14 cellular contexts compared by ENCODE assay signal in genomic region chr1:89911186-89911976, GRCh38.
DNase-seq lines count a peak whose midpoint lies in the region; ATAC-seq, FAIRE-seq and TF ChIP-seq lines count a peak whose summit lies in the region.
"Had no signal": no experiment of that assay in that cellular context is flagged by ENCODE, and none has a peak within 500 bp of the region (broad histone marks: within the 10 kb centered on the region; RNA-seq: fewer than 3 reads in every experiment).

No MANE protein-coding gene starts in this region.

- H3K9me3 Mint-ChIP-seq in brain (no peaks in the 10 kb centered on the region), mesothelial cell of epicardium (no peaks in the 10 kb centered on the region)
- H3K9me3 Mint-ChIP-seq: stimulated activated naive CD8-positive, alpha-beta T cell treated with anti-CD3 and anti-CD28 coated beads, Interleukin-15, Interleukin-2, amounts not matched to agents 100 ng/mL and 50 ng/mL, for 24 hours had no signal

- TF ChIP-seq RAD21 in A549 (conservative IDR thresholded peaks at IDR 0.05 in 1 of 2, IDR thresholded peaks at IDR 0.05 in 1 of 2): no peak

- H3K4me3 ChIP-seq in A549: no peak overlapping the region
- H3K4me3 ChIP-seq: left lung had no signal

- H3K9me3 ChIP-seq in A549: no peaks in the 10 kb centered on the region
- H3K9me3 ChIP-seq: left lung had no signal

- H3K4me1 ChIP-seq in A549: peaks cover 88% of the 10 kb centered on the region

- no peak for TF ChIP-seq POLR2A in A549 (IDR thresholded peaks at IDR 0.05; ENCODE audit: low read length)

- H3K4me3 Mint-ChIP-seq in brain (no peak overlapping the region), mesothelial cell of epicardium (no peak overlapping the region)
- H3K4me3 Mint-ChIP-seq: stimulated activated naive CD8-positive, alpha-beta T cell treated with anti-CD3 and anti-CD28 coated beads, Interleukin-15, Interleukin-2, amounts not matched to agents 100 ng/mL and 50 ng/mL, for 24 hours had no signal

- H3K27ac ChIP-seq in A549: peak overlapping the region; percentile 95 to 97
- H3K27ac ChIP-seq: left lung had no signal

- TF ChIP-seq CTCF in A549 (IDR thresholded peaks at IDR 0.05) (no peak), brain (conservative IDR thresholded peaks at IDR 0.05) (no peak), mesothelial cell of epicardium (IDR thresholded peaks at IDR 0.05; ENCODE audit: unreplicated experiment) (no peak)

- H3K36me3 Mint-ChIP-seq in brain (peaks cover 22% of the 10 kb centered on the region), mesothelial cell of epicardium (no peaks in the 10 kb centered on the region)

- CTCF ChIA-PET in A549 (lab: Yijun Ruan, JAX): no interaction called here

- peak overlapping the region; percentile 57 for H3K4me2 ChIP-seq in A549

- peaks cover 68% of the 10 kb centered on the region for H3K4me1 Mint-ChIP-seq in brain
- peaks cover 48% of the 10 kb centered on the region for H3K4me1 Mint-ChIP-seq in mesothelial cell of epicardium

- TF ChIP-seq EP300 in A549 (IDR thresholded peaks at IDR 0.05): 0 out of 5 replicates have a peak, but pooled peaks of 1 of the 2 experiments have one; percentile 8

- POLR2A ChIA-PET in A549 (lab: Yijun Ruan, JAX): interaction anchor here (0.9 kb wide), 1 partner anchor 35 kb away, joined by 3 read pairs; no protein-coding TSS in a partner anchor

- peak overlapping the region in 3 of 5 experiments; percentile 41 to 81 (median 59) for H3K27ac Mint-ChIP-seq in brain
- peak overlapping the region; percentile 36 for H3K27ac Mint-ChIP-seq in mesothelial cell of epicardium
- H3K27ac Mint-ChIP-seq: stimulated activated naive CD8-positive, alpha-beta T cell treated with anti-CD3 and anti-CD28 coated beads, Interleukin-15, Interleukin-2, amounts not matched to agents 100 ng/mL and 50 ng/mL, for 24 hours had no signal

- H3K27me3 Mint-ChIP-seq in brain: peaks cover 3% of the 10 kb centered on the region
- no peaks in the 10 kb centered on the region for H3K27me3 Mint-ChIP-seq in mesothelial cell of epicardium (ENCODE audit: low read depth)
- H3K27me3 Mint-ChIP-seq: stimulated activated naive CD8-positive, alpha-beta T cell treated with anti-CD3 and anti-CD28 coated beads, Interleukin-15, Interleukin-2, amounts not matched to agents 100 ng/mL and 50 ng/mL, for 24 hours had no signal

- ATAC-seq in A549: peak in 1 of 2 experiments; percentile 28; a peak in 4 of 6 replicates
- no peak for ATAC-seq in HG03025 (IDR thresholded peaks at IDR 0.05; ENCODE audit: low FRiP score, unreplicated experiment)
- ATAC-seq: left lung had no signal

- WGBS in A549 (ENCODE audit: missing lambda C conversion rate): 14% methylated on average over 10 of the region's 10 CpGs

- DNase-seq in A549 (ENCODE audit: low read depth in 1 of 2, low spot score in 1 of 2): peak; percentile 23 to 72
- DNase-seq in HCEC 1CT: peak; percentile 66
- no peak for DNase-seq in mesothelial cell of epicardium (ENCODE audit: low spot score in 2 of 2, unreplicated experiment in 2 of 2)
- no peak for DNase-seq in NCI-H345 (lab: John Stamatoyannopoulos, UW)
- no peak for DNase-seq in NCI-H69 (lab: John Stamatoyannopoulos, UW)
- DNase-seq in NCI-H526 treated with DMSO at 0.1 percent for 48 hours (lab: John Stamatoyannopoulos, UW): no peak
- DNase-seq: glutamatergic neuron, GOT3, left lung, NCI-H2081 had no signal

- FAIRE-seq in A549 (lab: Jason Lieb, UNC): no peak
- FAIRE-seq: TTC549 had no signal

TF ChIP-seq in A549, 52 proteins besides CTCF, POLR2A, EP300 and RAD21:
- TF ChIP-seq HOXB13 (CRISPR knock-in tag; IDR thresholded peaks at IDR 0.05; ENCODE audit: low read depth): peak; percentile 89
- TF ChIP-seq SREBF2 (IDR thresholded peaks at IDR 0.05): no peak
- TF ChIP-seq NPAS2 (CRISPR knock-in tag; IDR thresholded peaks at IDR 0.05; ENCODE audit: borderline replicate concordance): no peak
- TF ChIP-seq EHF (CRISPR knock-in tag; IDR thresholded peaks at IDR 0.05): peak; percentile 82; the same call in 1 of the 2 replicates
- no peak for TF ChIP-seq NFE2L2 (conservative IDR thresholded peaks at IDR 0.05; ENCODE audit: low read length)
- no peak for TF ChIP-seq REST (IDR thresholded peaks at IDR 0.05)
- peak; percentile 80 for TF ChIP-seq HOXB5 (CRISPR knock-in tag; IDR thresholded peaks at IDR 0.05)
- peak in 1 of 2 experiments; percentile 29; a peak in 2 of 5 replicates for TF ChIP-seq JUN (IDR thresholded peaks at IDR 0.05)
- TF ChIP-seq MAX (IDR thresholded peaks at IDR 0.05): peak; percentile 53
- TF ChIP-seq ZNF302 (CRISPR knock-in tag; IDR thresholded peaks at IDR 0.05): peak; percentile 80
- 0 out of 2 replicates have a peak, but pooled peaks have one; percentile 78 for TF ChIP-seq FOXS1 (CRISPR knock-in tag; IDR thresholded peaks at IDR 0.05)
- no peak for TF ChIP-seq HOXA7 (CRISPR knock-in tag; IDR thresholded peaks at IDR 0.05)
- TF ChIP-seq ATOH8 (CRISPR knock-in tag; IDR thresholded peaks at IDR 0.05; ENCODE audit: low read depth): peak; percentile 53
- peak; percentile 46; the same call in 1 of the 2 replicates for TF ChIP-seq TP53 (CRISPR knock-in tag; IDR thresholded peaks at IDR 0.05)
- TF ChIP-seq HDAC2 (IDR thresholded peaks at IDR 0.05): no peak
- TF ChIP-seq EHMT2 (IDR thresholded peaks at IDR 0.05; ENCODE audit: low read depth): no peak

Comparison
In these comparisons a context has a peak if more than half of its experiments do, and no peak if none do; other contexts are left out.
1. DNase-seq: peak in A549 (2 of 2) and HCEC 1CT (single experiment); none in mesothelial cell of epicardium (0 of 2), NCI-H345 (single experiment), NCI-H69 (single experiment) and NCI-H526 treated with DMSO at 0.1 percent for 48 hours (single experiment).